20 cellular contexts compared by ENCODE assay signal in the genomic region with DNA sequence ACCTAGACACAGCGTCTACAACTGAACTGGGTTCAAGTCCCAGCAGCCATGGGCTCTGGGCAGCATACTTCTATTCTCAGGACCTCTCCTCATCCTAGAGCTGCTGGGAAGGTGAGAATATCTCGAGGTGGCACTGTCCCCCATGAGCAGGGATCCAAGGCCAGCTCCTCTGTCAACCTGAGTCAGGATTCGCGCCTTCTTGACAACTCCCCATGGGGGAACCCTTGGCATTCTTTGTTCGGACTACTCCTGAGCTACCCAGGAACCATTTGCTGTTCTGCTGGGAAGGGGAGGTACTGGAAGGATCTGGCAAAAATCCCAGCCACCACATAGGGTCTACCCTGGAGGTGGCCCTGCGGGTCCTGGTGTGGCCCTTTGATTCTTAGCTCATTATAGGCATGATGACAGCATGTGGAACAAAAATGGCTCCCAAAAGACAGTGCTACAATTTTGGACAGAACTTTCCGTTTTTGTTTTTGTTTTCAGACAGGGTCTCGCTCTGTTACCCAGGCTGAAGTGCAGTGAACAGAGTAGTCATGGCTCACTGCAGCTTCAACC. TPM values are rescaled to one million over a fixed set of nuclear protein-coding genes. Genes with fewer than 3 reads are reported as not detected.
DNase-seq lines count a peak whose midpoint lies in the region; ATAC-seq and TF ChIP-seq lines count a peak whose summit lies in the region.
"Had no signal": no experiment of that assay in that cellular context is flagged by ENCODE, and none has a peak within 500 bp of the region (broad histone marks: within the 10 kb centered on the region; RNA-seq: fewer than 3 reads in every experiment).

No MANE protein-coding gene starts in this region.

- no peaks in the 10 kb centered on the region for H3K36me3 Mint-ChIP-seq in activated CD4-positive, alpha-beta T cell treated with anti-CD3 and anti-CD28 coated beads for 36 hours (ENCODE audit: low read depth)
- H3K36me3 Mint-ChIP-seq: IgD-negative memory B cell had no signal

- no peaks in the 10 kb centered on the region for H3K27me3 ChIP-seq in dorsolateral prefrontal cortex

- H3K4me1 Mint-ChIP-seq in activated CD4-positive, alpha-beta T cell treated with anti-CD3 and anti-CD28 coated beads for 36 hours, result no peaks in the 10 kb centered on the region
- H3K4me1 Mint-ChIP-seq: activated CD4-positive, alpha-beta T cell treated with anti-CD3 and anti-CD28 coated beads, Interleukin-2, amount 10 ng/mL, durations not matched to agents 7 days and 5 days had no signal

- no peaks in the 10 kb centered on the region for H3K9me3 Mint-ChIP-seq in activated CD4-positive, alpha-beta T cell treated with anti-CD3 and anti-CD28 coated beads for 36 hours (ENCODE audit: low read depth)
- H3K9me3 Mint-ChIP-seq: activated CD4-positive, alpha-beta T cell treated with anti-CD3 and anti-CD28 coated beads, Interleukin-2, amount 10 ng/mL, durations not matched to agents 7 days and 5 days; activated T-cell treated with anti-CD3 and anti-CD28 coated beads, Interleukin-2, amount 50 U/mL, for 72 hours; IgD-negative memory B cell had no signal

- H3K27ac ChIP-seq in dorsolateral prefrontal cortex, result peak overlapping the region in 3 of 59 donors; percentile 6 to 40 (median 15)
- H3K27ac ChIP-seq: 22Rv1 had no signal

- peak; percentile 1 for DNase-seq in activated CD4-positive, alpha-beta T cell treated with anti-CD3 and anti-CD28 coated beads for 1 hour
- no peak for DNase-seq in activated CD4-positive, alpha-beta T cell treated with anti-CD3 and anti-CD28 coated beads for 36 hours
- DNase-seq in GM13976 (ENCODE audit: low spot score), result peak; percentile 24
- peak in 6 of 10 donors; percentile 6 to 26 (median 16) for DNase-seq in dorsolateral prefrontal cortex
- peak; percentile 24 for DNase-seq in posterior vena cava (ENCODE audit: low spot score)
- DNase-seq in NK-92 treated with Interleukin-12 subunit alpha and Interleukin-12 subunit beta, amount 100 ng/mL, for 24 hours (lab: John Stamatoyannopoulos, UW), result no peak
- DNase-seq in NCI-H1417 treated with DMSO at 0.1 percent for 48 hours (lab: John Stamatoyannopoulos, UW), result no peak
- DNase-seq: activated CD4-positive, alpha-beta T cell treated with anti-CD3 and anti-CD28 coated beads, Interleukin-2, amount 10 ng/mL, durations not matched to agents 7 days and 5 days; activated T-cell treated with anti-CD3 and anti-CD28 coated beads, Interleukin-2, amount 50 U/mL, for 72 hours; amniotic stem cell; central memory CD4-positive, alpha-beta T cell; effector memory CD4-positive, alpha-beta T cell; GF-D8; islet precursor cell; NCI-H187 treated with DMSO at 0.1 percent for 48 hours; NCI-H446 treated with DMSO at 0.1 percent for 48 hours had no signal

- in situ Hi-C loops in GM13976 (cut with MboI; ENCODE audit: low sequenced_read_pairs, unreplicated experiment), result no loop called here

- POLR2A ChIA-PET in activated CD4-positive, alpha-beta T cell treated with anti-CD3 and anti-CD28 coated beads for 36 hours (lab: Charles Lee), result no interaction called here

- H3K27ac Mint-ChIP-seq in activated CD4-positive, alpha-beta T cell treated with anti-CD3 and anti-CD28 coated beads for 36 hours, result no peak overlapping the region
- H3K27ac Mint-ChIP-seq: activated CD4-positive, alpha-beta T cell treated with anti-CD3 and anti-CD28 coated beads, Interleukin-2, amount 10 ng/mL, durations not matched to agents 7 days and 5 days; activated T-cell treated with anti-CD3 and anti-CD28 coated beads, Interleukin-2, amount 50 U/mL, for 72 hours had no signal

- H3K27me3 Mint-ChIP-seq in activated CD4-positive, alpha-beta T cell treated with anti-CD3 and anti-CD28 coated beads for 36 hours, result no peaks in the 10 kb centered on the region
- H3K27me3 Mint-ChIP-seq: activated CD4-positive, alpha-beta T cell treated with anti-CD3 and anti-CD28 coated beads, Interleukin-2, amount 10 ng/mL, durations not matched to agents 7 days and 5 days; IgD-negative memory B cell had no signal

- ATAC-seq in activated CD4-positive, alpha-beta T cell treated with anti-CD3 and anti-CD28 coated beads for 36 hours, result no peak
- ATAC-seq in HG03025 (IDR thresholded peaks at IDR 0.05; ENCODE audit: low FRiP score, unreplicated experiment), result no peak
- ATAC-seq: activated T-cell treated with anti-CD3 and anti-CD28 coated beads, Interleukin-2, amount 50 U/mL, for 72 hours had no signal

- H3K4me3 ChIP-seq in dorsolateral prefrontal cortex, result no peak overlapping the region
- H3K4me3 ChIP-seq: lung had no signal

- no peak overlapping the region for H3K4me3 Mint-ChIP-seq in activated CD4-positive, alpha-beta T cell treated with anti-CD3 and anti-CD28 coated beads for 36 hours
- H3K4me3 Mint-ChIP-seq: activated CD4-positive, alpha-beta T cell treated with anti-CD3 and anti-CD28 coated beads, Interleukin-2, amount 10 ng/mL, durations not matched to agents 7 days and 5 days; activated T-cell treated with anti-CD3 and anti-CD28 coated beads, Interleukin-2, amount 50 U/mL, for 72 hours; IgD-negative memory B cell had no signal

- CTCF ChIA-PET in activated CD4-positive, alpha-beta T cell treated with anti-CD3 and anti-CD28 coated beads for 36 hours (lab: Charles Lee), result interaction anchor here (0.6 to 5.7 kb wide), 3 partner anchors 19 to 35 kb away, joined by 3 to 45 read pairs (median 3); no protein-coding TSS in a partner anchor

- intact Hi-C loops in activated CD4-positive, alpha-beta T cell treated with anti-CD3 and anti-CD28 coated beads for 36 hours (cut with DNase I, micrococcal nuclease), result loop anchor here in 1 of 2 experiments (10.0 kb wide), 1 partner anchor 133 kb away; no protein-coding TSS in a partner anchor
- intact Hi-C loops in dorsolateral prefrontal cortex (cut with DNase I), result loop anchor here in 1 of 2 donors (2.0 kb wide), 1 partner anchor 27 kb away; no protein-coding TSS in a partner anchor
- intact Hi-C loops in posterior vena cava (cut with DNase I), result no loop called here

- TF ChIP-seq CTCF in GM13976 (IDR thresholded peaks at IDR 0.05; ENCODE audit: borderline replicate concordance, control extremely low read depth, extremely low read depth, insufficient read depth, missing control alignments) (no peak), dorsolateral prefrontal cortex (IDR thresholded peaks at IDR 0.05 in 54 of 56, conservative IDR thresholded peaks at IDR 0.05 in 2 of 56; ENCODE audit: low read depth in 1 of 56, partially characterized antibody in 56 of 56) (no peak)

RNA-seq across cellular contexts. Expression of gene PLXNB1, which starts 22.3 kb away (rescaled TPM):
- 1 to 10 TPM; 3.7 to 5.1 TPM for total RNA-seq in activated CD4-positive, alpha-beta T cell treated with anti-CD3 and anti-CD28 coated beads for 36 hours
- 100 to 1,000 TPM in 116 of 120 experiments, 10 to 100 TPM in 4; 88.5 to 492 (median 177) TPM for total RNA-seq in dorsolateral prefrontal cortex
- 10 to 100 TPM; 76.4 to 76.7 TPM for total RNA-seq in posterior vena cava

RNA-seq across cellular contexts. Expression of gene CCDC51, which starts 32.3 kb away (rescaled TPM):
- 10 to 100 TPM; 17.5 to 25.0 TPM for total RNA-seq in activated CD4-positive, alpha-beta T cell treated with anti-CD3 and anti-CD28 coated beads for 36 hours
- total RNA-seq in dorsolateral prefrontal cortex, result 10 to 100 TPM in 60 of 120 experiments, 1 to 10 TPM in 60; 5.5 to 17.7 (median 10.0) TPM
- 10 to 100 TPM; 13.0 to 16.2 TPM for total RNA-seq in posterior vena cava

RNA-seq across cellular contexts. Expression of gene TMA7, which starts 32.4 kb away (rescaled TPM):
- total RNA-seq in activated CD4-positive, alpha-beta T cell treated with anti-CD3 and anti-CD28 coated beads for 36 hours, result 100 to 1,000 TPM; 260 to 324 TPM
- 100 to 1,000 TPM; 127 to 251 (median 193) TPM for total RNA-seq in dorsolateral prefrontal cortex
- 100 to 1,000 TPM; 112 to 178 TPM for total RNA-seq in posterior vena cava

RNA-seq across cellular contexts. Expression of gene FBXW12, which starts 35.6 kb away (rescaled TPM):
- under 1 TPM; 0.11 to 0.16 TPM for total RNA-seq in activated CD4-positive, alpha-beta T cell treated with anti-CD3 and anti-CD28 coated beads for 36 hours
- total RNA-seq in dorsolateral prefrontal cortex (1 to 10 TPM in 107 of 120 experiments, under 1 TPM in 13; 0.40 to 4.1 (median 1.8) TPM), posterior vena cava (not detected)
- total RNA-seq: activated CD4-positive, alpha-beta T cell treated with anti-CD3 and anti-CD28 coated beads, Interleukin-2, amount 10 ng/mL, durations not matched to agents 7 days and 5 days; activated T-cell treated with anti-CD3 and anti-CD28 coated beads, Interleukin-2, amount 50 U/mL, for 72 hours; lung had no signal

RNA-seq across cellular contexts. Expression of gene ATRIP, which starts 38.9 kb away (rescaled TPM):
- 10 to 100 TPM; 16.8 to 21.0 TPM for total RNA-seq in activated CD4-positive, alpha-beta T cell treated with anti-CD3 and anti-CD28 coated beads for 36 hours
- total RNA-seq in dorsolateral prefrontal cortex, result 10 to 100 TPM in 5 of 120 experiments, 1 to 10 TPM in 115; 3.5 to 10.4 (median 6.0) TPM
- total RNA-seq in posterior vena cava, result 1 to 10 TPM; 6.2 to 6.3 TPM

Comparison
In these comparisons a context has a peak if more than half of its experiments do, and no peak if none do; other contexts are left out.
1. DNase-seq: peak in activated CD4-positive, alpha-beta T cell treated with anti-CD3 and anti-CD28 coated beads for 1 hour (single experiment), GM13976 (single experiment), dorsolateral prefrontal cortex (6 of 10) and posterior vena cava (single experiment); none in activated CD4-positive, alpha-beta T cell treated with anti-CD3 and anti-CD28 coated beads for 36 hours (single experiment), NK-92 treated with Interleukin-12 subunit alpha and Interleukin-12 subunit beta, amount 100 ng/mL, for 24 hours (single experiment) and NCI-H1417 treated with DMSO at 0.1 percent for 48 hours (single experiment).
2. RNA of gene PLXNB1, which starts 22.3 kb away (total RNA-seq): 88.5 to 492 TPM in dorsolateral prefrontal cortex and 76.4 to 76.7 TPM in posterior vena cava; 3.7 to 5.1 TPM in activated CD4-positive, alpha-beta T cell treated with anti-CD3 and anti-CD28 coated beads for 36 hours; every median in the first group is over 10 times any median in the second.